1 cellular context compared by ENCODE assay signal in the genomic region with DNA sequence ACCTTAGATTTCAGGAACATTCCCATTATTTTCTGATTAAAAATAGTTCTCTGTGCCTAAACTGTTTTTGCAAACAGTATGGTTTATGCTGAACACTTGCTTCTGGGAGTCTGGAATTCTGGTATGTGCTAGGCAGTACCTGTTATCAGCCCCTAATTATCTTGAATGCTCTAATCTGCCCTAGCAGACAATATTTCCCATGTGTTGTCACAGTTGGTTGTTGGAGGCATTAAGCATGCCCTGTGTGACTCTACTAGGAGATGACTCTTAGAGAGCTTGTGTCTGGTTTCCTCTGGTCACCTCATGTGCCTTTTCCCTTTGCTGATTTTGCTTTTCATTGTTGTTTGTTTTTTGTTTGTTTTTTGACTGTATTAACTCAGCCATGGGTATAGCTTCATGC.
TF ChIP-seq lines count a peak whose summit lies in the region.

No MANE protein-coding gene starts in this region.

TF ChIP-seq in K562, 482 proteins besides CTCF, POLR2A, EP300 and RAD21 (continued from another document):
- TF ChIP-seq SUPT5H (IDR thresholded peaks at IDR 0.05), result no peak
- no peak for TF ChIP-seq DMBX1 (CRISPR knock-in tag; IDR thresholded peaks at IDR 0.05; ENCODE audit: borderline replicate concordance)
- TF ChIP-seq RFX5 (IDR thresholded peaks at IDR 0.05; ENCODE audit: low read depth, low read length), result no peak
- no peak for TF ChIP-seq PRPF4 (IDR thresholded peaks at IDR 0.05; ENCODE audit: insufficient read depth, low read depth, low read length, poor library complexity, severe bottlenecking)
- TF ChIP-seq FOXA3 (CRISPR knock-in tag; conservative IDR thresholded peaks at IDR 0.05 in 1 of 2, IDR thresholded peaks at IDR 0.05 in 1 of 2), result no peak
- no peak for TF ChIP-seq ZNF239 (CRISPR knock-in tag; IDR thresholded peaks at IDR 0.05)
- no peak for TF ChIP-seq MXI1 (IDR thresholded peaks at IDR 0.05; ENCODE audit: low read depth, low read length)
- no peak for TF ChIP-seq MCM5 (IDR thresholded peaks at IDR 0.05; ENCODE audit: low read depth)
- no peak for TF ChIP-seq CEBPG (CRISPR knock-in tag; IDR thresholded peaks at IDR 0.05)
- no peak for TF ChIP-seq CEBPG (tag; conservative IDR thresholded peaks at IDR 0.05 in 1 of 2, IDR thresholded peaks at IDR 0.05 in 1 of 2)
- TF ChIP-seq, protein P1, sequence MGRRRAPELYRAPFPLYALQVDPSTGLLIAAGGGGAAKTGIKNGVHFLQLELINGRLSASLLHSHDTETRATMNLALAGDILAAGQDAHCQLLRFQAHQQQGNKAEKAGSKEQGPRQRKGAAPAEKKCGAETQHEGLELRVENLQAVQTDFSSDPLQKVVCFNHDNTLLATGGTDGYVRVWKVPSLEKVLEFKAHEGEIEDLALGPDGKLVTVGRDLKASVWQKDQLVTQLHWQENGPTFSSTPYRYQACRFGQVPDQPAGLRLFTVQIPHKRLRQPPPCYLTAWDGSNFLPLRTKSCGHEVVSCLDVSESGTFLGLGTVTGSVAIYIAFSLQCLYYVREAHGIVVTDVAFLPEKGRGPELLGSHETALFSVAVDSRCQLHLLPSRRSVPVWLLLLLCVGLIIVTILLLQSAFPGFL (CRISPR knock-in tag; IDR thresholded peaks at IDR 0.05), result no peak
- TF ChIP-seq SMARCC2 (IDR thresholded peaks at IDR 0.05; ENCODE audit: low read depth), result no peak
- TF ChIP-seq DIDO1 (tag; IDR thresholded peaks at IDR 0.05; ENCODE audit: low read depth), result no peak
- no peak for TF ChIP-seq HMG20B (CRISPR knock-in tag; IDR thresholded peaks at IDR 0.05)
- TF ChIP-seq TEAD2 (tag; IDR thresholded peaks at IDR 0.05), result no peak
- no peak for TF ChIP-seq SIN3B (IDR thresholded peaks at IDR 0.05; ENCODE audit: low read depth)
- TF ChIP-seq, protein P2, sequence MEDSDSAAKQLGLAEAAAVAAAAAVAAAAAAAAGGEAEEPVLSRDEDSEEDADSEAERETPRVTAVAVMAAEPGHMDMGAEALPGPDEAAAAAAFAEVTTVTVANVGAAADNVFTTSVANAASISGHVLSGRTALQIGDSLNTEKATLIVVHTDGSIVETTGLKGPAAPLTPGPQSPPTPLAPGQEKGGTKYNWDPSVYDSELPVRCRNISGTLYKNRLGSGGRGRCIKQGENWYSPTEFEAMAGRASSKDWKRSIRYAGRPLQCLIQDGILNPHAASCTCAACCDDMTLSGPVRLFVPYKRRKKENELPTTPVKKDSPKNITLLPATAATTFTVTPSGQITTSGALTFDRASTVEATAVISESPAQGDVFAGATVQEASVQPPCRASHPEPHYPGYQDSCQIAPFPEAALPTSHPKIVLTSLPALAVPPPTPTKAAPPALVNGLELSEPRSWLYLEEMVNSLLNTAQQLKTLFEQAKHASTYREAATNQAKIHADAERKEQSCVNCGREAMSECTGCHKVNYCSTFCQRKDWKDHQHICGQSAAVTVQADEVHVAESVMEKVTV (CRISPR knock-in tag; IDR thresholded peaks at IDR 0.05), result no peak
